Comparison of ENCODE assay signal across 1 cellular context in the genomic region with DNA sequence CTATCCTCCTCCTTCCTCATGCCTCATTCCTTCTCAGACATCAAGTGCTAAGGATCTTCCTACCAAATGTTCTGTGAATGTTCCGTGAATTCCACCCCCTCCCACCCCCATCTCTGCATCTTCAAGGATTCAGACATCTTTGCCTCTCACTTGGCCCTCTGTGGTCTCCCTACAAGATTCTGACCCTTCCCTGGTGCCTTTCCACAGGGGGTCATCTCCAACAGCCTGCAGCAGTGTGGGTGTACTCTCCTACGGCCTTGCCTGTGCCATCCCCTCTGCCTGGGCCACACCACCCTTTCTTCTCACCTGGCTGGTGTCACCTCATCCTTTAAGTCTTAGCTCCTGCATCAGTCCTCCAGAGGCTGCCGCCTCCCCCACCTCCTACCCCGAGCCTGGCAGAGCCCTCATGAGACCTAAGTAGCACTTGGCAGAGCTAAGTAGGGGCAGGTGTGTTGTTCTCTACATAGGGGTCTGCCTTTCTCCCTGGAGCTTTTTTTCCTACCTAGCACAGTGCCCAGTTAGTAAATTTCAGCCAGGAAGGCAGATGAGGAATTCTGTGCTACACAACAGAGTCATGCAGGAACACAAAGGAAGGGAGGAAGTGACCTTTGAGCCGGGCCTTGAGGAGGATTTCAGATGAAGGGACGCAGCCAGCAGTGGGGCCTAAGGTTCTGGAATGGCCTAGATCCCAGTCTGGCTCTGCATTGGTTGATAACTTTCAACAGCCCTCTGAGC.
TF ChIP-seq lines count a peak whose summit lies in the region.

No MANE protein-coding gene starts in this region.

TF ChIP-seq in HepG2, 621 proteins besides CTCF, POLR2A, EP300 and RAD21 (continued from another document):
- TF ChIP-seq, protein P1, sequence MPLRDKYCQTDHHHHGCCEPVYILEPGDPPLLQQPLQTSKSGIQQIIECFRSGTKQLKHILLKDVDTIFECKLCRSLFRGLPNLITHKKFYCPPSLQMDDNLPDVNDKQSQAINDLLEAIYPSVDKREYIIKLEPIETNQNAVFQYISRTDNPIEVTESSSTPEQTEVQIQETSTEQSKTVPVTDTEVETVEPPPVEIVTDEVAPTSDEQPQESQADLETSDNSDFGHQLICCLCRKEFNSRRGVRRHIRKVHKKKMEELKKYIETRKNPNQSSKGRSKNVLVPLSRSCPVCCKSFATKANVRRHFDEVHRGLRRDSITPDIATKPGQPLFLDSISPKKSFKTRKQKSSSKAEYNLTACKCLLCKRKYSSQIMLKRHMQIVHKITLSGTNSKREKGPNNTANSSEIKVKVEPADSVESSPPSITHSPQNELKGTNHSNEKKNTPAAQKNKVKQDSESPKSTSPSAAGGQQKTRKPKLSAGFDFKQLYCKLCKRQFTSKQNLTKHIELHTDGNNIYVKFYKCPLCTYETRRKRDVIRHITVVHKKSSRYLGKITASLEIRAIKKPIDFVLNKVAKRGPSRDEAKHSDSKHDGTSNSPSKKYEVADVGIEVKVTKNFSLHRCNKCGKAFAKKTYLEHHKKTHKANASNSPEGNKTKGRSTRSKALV (CRISPR knock-in tag; IDR thresholded peaks at IDR 0.05) = no peak
- TF ChIP-seq, protein P2, sequence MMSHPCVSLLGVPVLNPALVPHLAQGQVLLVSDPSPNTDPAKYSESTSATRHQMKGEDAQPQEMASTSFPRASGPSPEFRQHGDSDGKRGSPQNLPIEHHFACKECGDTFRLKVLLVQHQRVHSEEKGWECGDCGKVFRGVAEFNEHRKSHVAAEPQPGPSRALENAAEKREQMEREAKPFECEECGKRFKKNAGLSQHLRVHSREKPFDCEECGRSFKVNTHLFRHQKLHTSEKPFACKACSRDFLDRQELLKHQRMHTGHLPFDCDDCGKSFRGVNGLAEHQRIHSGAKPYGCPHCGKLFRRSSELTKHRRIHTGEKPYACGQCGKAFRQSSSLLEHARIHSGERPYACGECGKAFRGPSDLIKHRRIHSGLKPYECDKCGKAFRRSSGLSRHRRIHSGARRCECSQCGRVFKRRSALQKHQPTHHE (CRISPR knock-in tag; IDR thresholded peaks at IDR 0.05; ENCODE audit: borderline replicate concordance) = no peak
- peak; percentile 90 for TF ChIP-seq GATAD2A (CRISPR knock-in tag; IDR thresholded peaks at IDR 0.05)
- no peak for TF ChIP-seq NFATC3 (CRISPR knock-in tag; IDR thresholded peaks at IDR 0.05)
- no peak for TF ChIP-seq PTBP1 (IDR thresholded peaks at IDR 0.05; ENCODE audit: low read depth, low read length, poor library complexity, severe bottlenecking)
- no peak for TF ChIP-seq ZKSCAN1 (IDR thresholded peaks at IDR 0.05; ENCODE audit: low read length)
- TF ChIP-seq, protein P3, sequence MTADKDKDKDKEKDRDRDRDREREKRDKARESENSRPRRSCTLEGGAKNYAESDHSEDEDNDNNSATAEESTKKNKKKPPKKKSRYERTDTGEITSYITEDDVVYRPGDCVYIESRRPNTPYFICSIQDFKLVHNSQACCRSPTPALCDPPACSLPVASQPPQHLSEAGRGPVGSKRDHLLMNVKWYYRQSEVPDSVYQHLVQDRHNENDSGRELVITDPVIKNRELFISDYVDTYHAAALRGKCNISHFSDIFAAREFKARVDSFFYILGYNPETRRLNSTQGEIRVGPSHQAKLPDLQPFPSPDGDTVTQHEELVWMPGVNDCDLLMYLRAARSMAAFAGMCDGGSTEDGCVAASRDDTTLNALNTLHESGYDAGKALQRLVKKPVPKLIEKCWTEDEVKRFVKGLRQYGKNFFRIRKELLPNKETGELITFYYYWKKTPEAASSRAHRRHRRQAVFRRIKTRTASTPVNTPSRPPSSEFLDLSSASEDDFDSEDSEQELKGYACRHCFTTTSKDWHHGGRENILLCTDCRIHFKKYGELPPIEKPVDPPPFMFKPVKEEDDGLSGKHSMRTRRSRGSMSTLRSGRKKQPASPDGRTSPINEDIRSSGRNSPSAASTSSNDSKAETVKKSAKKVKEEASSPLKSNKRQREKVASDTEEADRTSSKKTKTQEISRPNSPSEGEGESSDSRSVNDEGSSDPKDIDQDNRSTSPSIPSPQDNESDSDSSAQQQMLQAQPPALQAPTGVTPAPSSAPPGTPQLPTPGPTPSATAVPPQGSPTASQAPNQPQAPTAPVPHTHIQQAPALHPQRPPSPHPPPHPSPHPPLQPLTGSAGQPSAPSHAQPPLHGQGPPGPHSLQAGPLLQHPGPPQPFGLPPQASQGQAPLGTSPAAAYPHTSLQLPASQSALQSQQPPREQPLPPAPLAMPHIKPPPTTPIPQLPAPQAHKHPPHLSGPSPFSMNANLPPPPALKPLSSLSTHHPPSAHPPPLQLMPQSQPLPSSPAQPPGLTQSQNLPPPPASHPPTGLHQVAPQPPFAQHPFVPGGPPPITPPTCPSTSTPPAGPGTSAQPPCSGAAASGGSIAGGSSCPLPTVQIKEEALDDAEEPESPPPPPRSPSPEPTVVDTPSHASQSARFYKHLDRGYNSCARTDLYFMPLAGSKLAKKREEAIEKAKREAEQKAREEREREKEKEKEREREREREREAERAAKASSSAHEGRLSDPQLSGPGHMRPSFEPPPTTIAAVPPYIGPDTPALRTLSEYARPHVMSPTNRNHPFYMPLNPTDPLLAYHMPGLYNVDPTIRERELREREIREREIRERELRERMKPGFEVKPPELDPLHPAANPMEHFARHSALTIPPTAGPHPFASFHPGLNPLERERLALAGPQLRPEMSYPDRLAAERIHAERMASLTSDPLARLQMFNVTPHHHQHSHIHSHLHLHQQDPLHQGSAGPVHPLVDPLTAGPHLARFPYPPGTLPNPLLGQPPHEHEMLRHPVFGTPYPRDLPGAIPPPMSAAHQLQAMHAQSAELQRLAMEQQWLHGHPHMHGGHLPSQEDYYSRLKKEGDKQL (CRISPR knock-in tag; IDR thresholded peaks at IDR 0.05; ENCODE audit: low read depth) = no peak
- TF ChIP-seq, protein P4, sequence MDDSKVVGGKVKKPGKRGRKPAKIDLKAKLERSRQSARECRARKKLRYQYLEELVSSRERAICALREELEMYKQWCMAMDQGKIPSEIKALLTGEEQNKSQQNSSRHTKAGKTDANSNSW (CRISPR knock-in tag; IDR thresholded peaks at IDR 0.05; ENCODE audit: borderline replicate concordance) = no peak
- no peak for TF ChIP-seq ZNF274 (CRISPR knock-in tag; IDR thresholded peaks at IDR 0.05)
- no peak for TF ChIP-seq FOXA3 (CRISPR knock-in tag; IDR thresholded peaks at IDR 0.05)
- TF ChIP-seq ZNF232 (CRISPR knock-in tag; IDR thresholded peaks at IDR 0.05; ENCODE audit: borderline replicate concordance) = no peak
- TF ChIP-seq, protein P5, sequence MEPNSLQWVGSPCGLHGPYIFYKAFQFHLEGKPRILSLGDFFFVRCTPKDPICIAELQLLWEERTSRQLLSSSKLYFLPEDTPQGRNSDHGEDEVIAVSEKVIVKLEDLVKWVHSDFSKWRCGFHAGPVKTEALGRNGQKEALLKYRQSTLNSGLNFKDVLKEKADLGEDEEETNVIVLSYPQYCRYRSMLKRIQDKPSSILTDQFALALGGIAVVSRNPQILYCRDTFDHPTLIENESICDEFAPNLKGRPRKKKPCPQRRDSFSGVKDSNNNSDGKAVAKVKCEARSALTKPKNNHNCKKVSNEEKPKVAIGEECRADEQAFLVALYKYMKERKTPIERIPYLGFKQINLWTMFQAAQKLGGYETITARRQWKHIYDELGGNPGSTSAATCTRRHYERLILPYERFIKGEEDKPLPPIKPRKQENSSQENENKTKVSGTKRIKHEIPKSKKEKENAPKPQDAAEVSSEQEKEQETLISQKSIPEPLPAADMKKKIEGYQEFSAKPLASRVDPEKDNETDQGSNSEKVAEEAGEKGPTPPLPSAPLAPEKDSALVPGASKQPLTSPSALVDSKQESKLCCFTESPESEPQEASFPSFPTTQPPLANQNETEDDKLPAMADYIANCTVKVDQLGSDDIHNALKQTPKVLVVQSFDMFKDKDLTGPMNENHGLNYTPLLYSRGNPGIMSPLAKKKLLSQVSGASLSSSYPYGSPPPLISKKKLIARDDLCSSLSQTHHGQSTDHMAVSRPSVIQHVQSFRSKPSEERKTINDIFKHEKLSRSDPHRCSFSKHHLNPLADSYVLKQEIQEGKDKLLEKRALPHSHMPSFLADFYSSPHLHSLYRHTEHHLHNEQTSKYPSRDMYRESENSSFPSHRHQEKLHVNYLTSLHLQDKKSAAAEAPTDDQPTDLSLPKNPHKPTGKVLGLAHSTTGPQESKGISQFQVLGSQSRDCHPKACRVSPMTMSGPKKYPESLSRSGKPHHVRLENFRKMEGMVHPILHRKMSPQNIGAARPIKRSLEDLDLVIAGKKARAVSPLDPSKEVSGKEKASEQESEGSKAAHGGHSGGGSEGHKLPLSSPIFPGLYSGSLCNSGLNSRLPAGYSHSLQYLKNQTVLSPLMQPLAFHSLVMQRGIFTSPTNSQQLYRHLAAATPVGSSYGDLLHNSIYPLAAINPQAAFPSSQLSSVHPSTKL (CRISPR knock-in tag; IDR thresholded peaks at IDR 0.05) = peak; percentile 88
- no peak for TF ChIP-seq SATB2 (CRISPR knock-in tag; IDR thresholded peaks at IDR 0.05)
- TF ChIP-seq ZNF605 (CRISPR knock-in tag; IDR thresholded peaks at IDR 0.05) = 0 out of 2 replicates have a peak, but pooled peaks have one; percentile 22
- TF ChIP-seq, protein P6, sequence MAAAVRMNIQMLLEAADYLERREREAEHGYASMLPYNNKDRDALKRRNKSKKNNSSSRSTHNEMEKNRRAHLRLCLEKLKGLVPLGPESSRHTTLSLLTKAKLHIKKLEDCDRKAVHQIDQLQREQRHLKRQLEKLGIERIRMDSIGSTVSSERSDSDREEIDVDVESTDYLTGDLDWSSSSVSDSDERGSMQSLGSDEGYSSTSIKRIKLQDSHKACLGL (CRISPR knock-in tag; IDR thresholded peaks at IDR 0.05) = no peak
- TF ChIP-seq CENPT (CRISPR knock-in tag; IDR thresholded peaks at IDR 0.05; ENCODE audit: low read depth) = no peak
- no peak for TF ChIP-seq MYNN (CRISPR knock-in tag; IDR thresholded peaks at IDR 0.05; ENCODE audit: low read depth)
- TF ChIP-seq POLR2G (IDR thresholded peaks at IDR 0.05; ENCODE audit: low read depth, low read length) = 0 out of 2 replicates have a peak, but pooled peaks have one; percentile 21
- TF ChIP-seq, protein P7, sequence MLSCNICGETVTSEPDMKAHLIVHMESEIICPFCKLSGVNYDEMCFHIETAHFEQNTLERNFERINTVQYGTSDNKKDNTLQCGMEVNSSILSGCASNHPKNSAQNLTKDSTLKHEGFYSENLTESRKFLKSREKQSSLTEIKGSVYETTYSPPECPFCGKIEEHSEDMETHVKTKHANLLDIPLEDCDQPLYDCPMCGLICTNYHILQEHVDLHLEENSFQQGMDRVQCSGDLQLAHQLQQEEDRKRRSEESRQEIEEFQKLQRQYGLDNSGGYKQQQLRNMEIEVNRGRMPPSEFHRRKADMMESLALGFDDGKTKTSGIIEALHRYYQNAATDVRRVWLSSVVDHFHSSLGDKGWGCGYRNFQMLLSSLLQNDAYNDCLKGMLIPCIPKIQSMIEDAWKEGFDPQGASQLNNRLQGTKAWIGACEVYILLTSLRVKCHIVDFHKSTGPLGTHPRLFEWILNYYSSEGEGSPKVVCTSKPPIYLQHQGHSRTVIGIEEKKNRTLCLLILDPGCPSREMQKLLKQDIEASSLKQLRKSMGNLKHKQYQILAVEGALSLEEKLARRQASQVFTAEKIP (CRISPR knock-in tag; IDR thresholded peaks at IDR 0.05; ENCODE audit: borderline replicate concordance) = no peak
- TF ChIP-seq, protein P8, sequence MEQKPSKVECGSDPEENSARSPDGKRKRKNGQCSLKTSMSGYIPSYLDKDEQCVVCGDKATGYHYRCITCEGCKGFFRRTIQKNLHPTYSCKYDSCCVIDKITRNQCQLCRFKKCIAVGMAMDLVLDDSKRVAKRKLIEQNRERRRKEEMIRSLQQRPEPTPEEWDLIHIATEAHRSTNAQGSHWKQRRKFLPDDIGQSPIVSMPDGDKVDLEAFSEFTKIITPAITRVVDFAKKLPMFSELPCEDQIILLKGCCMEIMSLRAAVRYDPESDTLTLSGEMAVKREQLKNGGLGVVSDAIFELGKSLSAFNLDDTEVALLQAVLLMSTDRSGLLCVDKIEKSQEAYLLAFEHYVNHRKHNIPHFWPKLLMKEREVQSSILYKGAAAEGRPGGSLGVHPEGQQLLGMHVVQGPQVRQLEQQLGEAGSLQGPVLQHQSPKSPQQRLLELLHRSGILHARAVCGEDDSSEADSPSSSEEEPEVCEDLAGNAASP (CRISPR knock-in tag; IDR thresholded peaks at IDR 0.05; ENCODE audit: borderline replicate concordance) = 0 out of 2 replicates have a peak, but pooled peaks have one; percentile 32
- TF ChIP-seq HNRNPK (IDR thresholded peaks at IDR 0.05; ENCODE audit: low read depth, low read length, poor library complexity, severe bottlenecking) = no peak
- no peak for TF ChIP-seq KLF11 (CRISPR knock-in tag; IDR thresholded peaks at IDR 0.05)
- TF ChIP-seq ZNF816 (CRISPR knock-in tag; IDR thresholded peaks at IDR 0.05; ENCODE audit: borderline replicate concordance) = no peak
- TF ChIP-seq, protein P9, sequence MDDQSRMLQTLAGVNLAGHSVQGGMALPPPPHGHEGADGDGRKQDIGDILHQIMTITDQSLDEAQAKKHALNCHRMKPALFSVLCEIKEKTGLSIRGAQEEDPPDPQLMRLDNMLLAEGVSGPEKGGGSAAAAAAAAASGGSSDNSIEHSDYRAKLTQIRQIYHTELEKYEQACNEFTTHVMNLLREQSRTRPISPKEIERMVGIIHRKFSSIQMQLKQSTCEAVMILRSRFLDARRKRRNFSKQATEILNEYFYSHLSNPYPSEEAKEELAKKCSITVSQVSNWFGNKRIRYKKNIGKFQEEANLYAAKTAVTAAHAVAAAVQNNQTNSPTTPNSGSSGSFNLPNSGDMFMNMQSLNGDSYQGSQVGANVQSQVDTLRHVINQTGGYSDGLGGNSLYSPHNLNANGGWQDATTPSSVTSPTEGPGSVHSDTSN (CRISPR knock-in tag; IDR thresholded peaks at IDR 0.05; ENCODE audit: borderline replicate concordance) = no peak
- no peak for TF ChIP-seq ZNF136 (CRISPR knock-in tag; IDR thresholded peaks at IDR 0.05; ENCODE audit: low read depth)
- no peak for TF ChIP-seq NFKBIZ (CRISPR knock-in tag; IDR thresholded peaks at IDR 0.05)
- TF ChIP-seq STAT5B (CRISPR knock-in tag; IDR thresholded peaks at IDR 0.05) = no peak
- no peak for TF ChIP-seq ZNF383 (CRISPR knock-in tag; IDR thresholded peaks at IDR 0.05; ENCODE audit: borderline replicate concordance)
- TF ChIP-seq TBP (CRISPR knock-in tag; IDR thresholded peaks at IDR 0.05) = no peak
- TF ChIP-seq, protein P10, sequence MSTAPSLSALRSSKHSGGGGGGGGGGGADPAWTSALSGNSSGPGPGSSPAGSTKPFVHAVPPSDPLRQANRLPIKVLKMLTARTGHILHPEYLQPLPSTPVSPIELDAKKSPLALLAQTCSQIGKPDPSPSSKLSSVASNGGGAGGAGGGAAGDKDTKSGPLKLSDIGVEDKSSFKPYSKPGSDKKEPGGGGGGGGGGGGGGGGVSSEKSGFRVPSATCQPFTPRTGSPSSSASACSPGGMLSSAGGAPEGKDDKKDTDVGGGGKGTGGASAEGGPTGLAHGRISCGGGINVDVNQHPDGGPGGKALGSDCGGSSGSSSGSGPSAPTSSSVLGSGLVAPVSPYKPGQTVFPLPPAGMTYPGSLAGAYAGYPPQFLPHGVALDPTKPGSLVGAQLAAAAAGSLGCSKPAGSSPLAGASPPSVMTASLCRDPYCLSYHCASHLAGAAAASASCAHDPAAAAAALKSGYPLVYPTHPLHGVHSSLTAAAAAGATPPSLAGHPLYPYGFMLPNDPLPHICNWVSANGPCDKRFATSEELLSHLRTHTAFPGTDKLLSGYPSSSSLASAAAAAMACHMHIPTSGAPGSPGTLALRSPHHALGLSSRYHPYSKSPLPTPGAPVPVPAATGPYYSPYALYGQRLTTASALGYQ (CRISPR knock-in tag; IDR thresholded peaks at IDR 0.05) = no peak
